ENCODE assay signal across 12 cellular contexts in the genomic region with DNA sequence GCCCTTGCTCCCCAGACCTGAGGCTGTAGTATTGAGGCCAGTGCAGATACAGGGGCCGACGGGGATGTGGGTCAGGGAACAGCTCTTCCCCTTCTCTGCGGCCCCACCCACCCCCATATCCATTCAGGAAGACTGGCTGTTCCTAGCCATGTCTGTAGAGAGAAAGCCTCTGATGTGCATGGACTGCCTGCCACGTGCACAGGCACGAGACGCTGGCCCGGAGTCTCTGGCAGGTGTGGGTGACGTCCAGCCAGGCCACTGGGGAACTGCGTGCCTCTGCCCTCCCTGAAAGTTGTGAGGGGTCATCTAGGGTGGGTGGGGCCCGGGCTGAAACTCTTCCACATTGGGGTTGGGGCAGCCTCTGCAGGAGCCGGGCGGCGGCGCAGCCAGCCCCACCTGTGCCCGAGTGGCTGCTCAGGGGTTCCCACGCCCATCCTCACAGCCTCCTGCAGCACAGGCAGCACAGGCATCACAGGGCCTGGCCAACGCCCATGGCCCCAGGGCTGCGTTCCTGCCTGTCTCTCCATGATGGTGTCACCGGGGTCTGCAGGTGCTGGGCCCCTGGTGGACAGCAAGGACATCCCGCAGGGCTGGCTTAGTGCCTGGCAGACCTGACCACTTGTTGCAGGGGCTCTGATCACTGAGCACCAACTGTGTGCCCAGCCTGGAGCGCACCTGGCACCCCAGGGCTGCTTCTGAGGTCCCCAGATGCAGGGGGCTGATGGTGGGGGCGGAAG. TPM values are rescaled to one million over a fixed set of nuclear protein-coding genes. Genes with fewer than 3 reads are reported as not detected.
A peak's percentile ranks its signal among the peaks of the same experiment; 100 is the strongest.
DNase-seq lines count a peak whose midpoint lies in the region; ATAC-seq and TF ChIP-seq lines count a peak whose summit lies in the region.
"Had no signal": no experiment of that assay in that cellular context is flagged by ENCODE, and none has a peak within 500 bp of the region (broad histone marks: within the 10 kb centered on the region; RNA-seq: fewer than 3 reads in every experiment).

No MANE protein-coding gene starts in this region.

- WGBS in endodermal cell (ENCODE audit: insufficient coverage in 1 of 2, insufficient read length in 1 of 2), 2 experiments: 70 to 79% methylated on average over 14 to 22 of the region's 22 CpGs
- 19 to 35% methylated on average over 8 to 16 of the region's 22 CpGs for WGBS in lower leg skin, 2 donors

- H3K27ac ChIP-seq in breast epithelium (no peak overlapping the region), endodermal cell (ENCODE audit: low read depth, low read length) (no peak overlapping the region), upper lobe of right lung (no peak overlapping the region)
- H3K27ac ChIP-seq: ascending aorta, right lobe of liver had no signal

- TF ChIP-seq POLR2A in breast epithelium (IDR thresholded peaks at IDR 0.05): no peak
- no peak for TF ChIP-seq POLR2A in lower leg skin (IDR thresholded peaks at IDR 0.05)

- CTCF ChIA-PET in MCF 10A (lab: Yijun Ruan, JAX): interaction anchor here (0.6 to 4.1 kb wide), 19 partner anchors 7 to 1287 kb away, joined by 3 to 25 read pairs (median 5); no protein-coding TSS in a partner anchor

- peak; percentile 2 for ATAC-seq in upper lobe of right lung
- ATAC-seq in GM18498 (IDR thresholded peaks at IDR 0.05; ENCODE audit: unreplicated experiment): no peak
- ATAC-seq in HG02571 (IDR thresholded peaks at IDR 0.05; ENCODE audit: unreplicated experiment): no peak

- H3K36me3 ChIP-seq in breast epithelium: no peaks in the 10 kb centered on the region
- no peaks in the 10 kb centered on the region for H3K36me3 ChIP-seq in endodermal cell (ENCODE audit: control insufficient read depth, insufficient read depth, low read length)
- peaks cover 3% of the 10 kb centered on the region for H3K36me3 ChIP-seq in upper lobe of right lung
- H3K36me3 ChIP-seq: right lobe of liver had no signal

- H3K27ac Mint-ChIP-seq in MCF 10A (ENCODE audit: low read depth, unreplicated experiment) (peak overlapping the region; percentile 3), endodermal cell (no peak overlapping the region)

- no peak overlapping the region for H3K9ac ChIP-seq in endodermal cell (ENCODE audit: extremely low read depth, low read length, poor library complexity, severe bottlenecking)

- H3K9me3 Mint-ChIP-seq in MCF 10A (ENCODE audit: unreplicated experiment) (no peaks in the 10 kb centered on the region), endodermal cell (no peaks in the 10 kb centered on the region)

- H3K9me3 ChIP-seq in breast epithelium (no peaks in the 10 kb centered on the region), endodermal cell (ENCODE audit: control insufficient read depth, low read length) (no peaks in the 10 kb centered on the region), upper lobe of right lung (no peaks in the 10 kb centered on the region)
- H3K9me3 ChIP-seq: ascending aorta, right lobe of liver had no signal

- H3K27me3 ChIP-seq in breast epithelium (peaks cover 9 to 33% of the 10 kb centered on the region in 2 donors), endodermal cell (ENCODE audit: control insufficient read depth, insufficient read depth, low read length, poor library complexity, severe bottlenecking) (no peaks in the 10 kb centered on the region), upper lobe of right lung (peaks cover 8% of the 10 kb centered on the region)
- H3K27me3 ChIP-seq: ascending aorta, right lobe of liver had no signal

- H3K4me3 ChIP-seq in breast epithelium (no peak overlapping the region), endodermal cell (ENCODE audit: low read length) (no peak overlapping the region), upper lobe of right lung (no peak overlapping the region), lower leg skin (ENCODE audit: low read depth, poor library complexity, severe bottlenecking) (no peak overlapping the region)
- H3K4me3 ChIP-seq: ascending aorta, right lobe of liver had no signal

- H3K4me3 Mint-ChIP-seq in MCF 10A (ENCODE audit: unreplicated experiment): no peak overlapping the region
- no peak overlapping the region for H3K4me3 Mint-ChIP-seq in endodermal cell

- DNase-seq in MCF 10A (ENCODE audit: unreplicated experiment): no peak
- no peak for DNase-seq in breast epithelium (ENCODE audit: low spot score in 2 of 2)
- DNase-seq in NCI-H748 treated with DMSO at 0.1 percent for 48 hours (lab: John Stamatoyannopoulos, UW): peak; percentile 28
- peak; percentile 64 for DNase-seq in endodermal cell
- no peak for DNase-seq in upper lobe of right lung
- DNase-seq in lower leg skin (ENCODE audit: low spot score in 2 of 2): no peak
- DNase-seq: GF-D8, occipital lobe had no signal

- intact Hi-C loops in MCF 10A (cut with micrococcal nuclease): loop anchor here (1.0 to 5.0 kb wide), 2 partner anchors 40 to 238 kb away; no protein-coding TSS in a partner anchor
- intact Hi-C loops in breast epithelium (cut with DNase I; ENCODE audit: low total_unique reads): no loop called here
- intact Hi-C loops in upper lobe of right lung (cut with DNase I): no loop called here
- intact Hi-C loops in lower leg skin (cut with DNase I; ENCODE audit: low total_unique reads): loop anchor here (5.0 kb wide), 1 partner anchor 40 kb away; no protein-coding TSS in a partner anchor

- H3K4me1 ChIP-seq in breast epithelium (no peaks in the 10 kb centered on the region), endodermal cell (ENCODE audit: control insufficient read depth, insufficient read depth, low read length) (no peaks in the 10 kb centered on the region), upper lobe of right lung (peaks cover 4% of the 10 kb centered on the region)
- H3K4me1 ChIP-seq: ascending aorta, right lobe of liver had no signal

- H3K4me1 Mint-ChIP-seq in MCF 10A (ENCODE audit: insufficient read depth, unreplicated experiment) (peaks cover 6% of the 10 kb centered on the region), endodermal cell (no peaks in the 10 kb centered on the region)

- TF ChIP-seq CTCF in MCF 10A (IDR thresholded peaks at IDR 0.05; ENCODE audit: unreplicated experiment) (no peak), breast epithelium (IDR thresholded peaks at IDR 0.05) (no peak), endodermal cell (conservative IDR thresholded peaks at IDR 0.05) (no peak), upper lobe of right lung (IDR thresholded peaks at IDR 0.05) (no peak), lower leg skin (IDR thresholded peaks at IDR 0.05) (no peak)

- POLR2A ChIA-PET in MCF 10A (lab: Yijun Ruan, JAX): no interaction called here

- H3K36me3 Mint-ChIP-seq in MCF 10A (ENCODE audit: insufficient read depth, unreplicated experiment) (peaks cover 18% of the 10 kb centered on the region), endodermal cell (ENCODE audit: low read depth) (no peaks in the 10 kb centered on the region)

- BruUV-seq in MCF 10A (replicated peaks; lab: Mats Ljungman, UMichigan): no TSS peak

- H3K27me3 Mint-ChIP-seq in MCF 10A (ENCODE audit: insufficient read depth, unreplicated experiment): no peaks in the 10 kb centered on the region
- H3K27me3 Mint-ChIP-seq in endodermal cell (ENCODE audit: insufficient read depth): peaks cover 2% of the 10 kb centered on the region

RNA-seq across cellular contexts. Expression of a gene that starts 27.5 kb away (rescaled TPM):
- total RNA-seq in MCF 10A (2022) (12.3 and 15.8 TPM in 2 replicates), breast epithelium (10 to 100 TPM in 2 of 3 donors, 1 to 10 TPM in 1; 4.0 to 20.0 (median 15.8) TPM), endodermal cell (10 to 100 TPM; 19.4 to 24.8 TPM), upper lobe of right lung (37.6 TPM), lower leg skin (10 to 100 TPM; 10.4 to 17.0 (median 14.0) TPM)
- polyA plus RNA-seq in endodermal cell (2013, experiment 1 of 2): 25.2 TPM
- polyA plus RNA-seq in endodermal cell (2013, experiment 2 of 2): 26.2 TPM

Comparison
In these comparisons a context has a peak if more than half of its experiments do, and no peak if none do; other contexts are left out.
1. intact Hi-C loops: an anchor here in MCF 10A (1.0 to 5.0 kb wide) and lower leg skin (5.0 kb wide); none called in breast epithelium and upper lobe of right lung.
2. DNase-seq: peak in NCI-H748 treated with DMSO at 0.1 percent for 48 hours (single experiment) and endodermal cell (single experiment); none in MCF 10A (single experiment), breast epithelium (0 of 2), upper lobe of right lung (single experiment) and lower leg skin (0 of 2).